ENCODE assay signal across 10 cellular contexts in the genomic region with DNA sequence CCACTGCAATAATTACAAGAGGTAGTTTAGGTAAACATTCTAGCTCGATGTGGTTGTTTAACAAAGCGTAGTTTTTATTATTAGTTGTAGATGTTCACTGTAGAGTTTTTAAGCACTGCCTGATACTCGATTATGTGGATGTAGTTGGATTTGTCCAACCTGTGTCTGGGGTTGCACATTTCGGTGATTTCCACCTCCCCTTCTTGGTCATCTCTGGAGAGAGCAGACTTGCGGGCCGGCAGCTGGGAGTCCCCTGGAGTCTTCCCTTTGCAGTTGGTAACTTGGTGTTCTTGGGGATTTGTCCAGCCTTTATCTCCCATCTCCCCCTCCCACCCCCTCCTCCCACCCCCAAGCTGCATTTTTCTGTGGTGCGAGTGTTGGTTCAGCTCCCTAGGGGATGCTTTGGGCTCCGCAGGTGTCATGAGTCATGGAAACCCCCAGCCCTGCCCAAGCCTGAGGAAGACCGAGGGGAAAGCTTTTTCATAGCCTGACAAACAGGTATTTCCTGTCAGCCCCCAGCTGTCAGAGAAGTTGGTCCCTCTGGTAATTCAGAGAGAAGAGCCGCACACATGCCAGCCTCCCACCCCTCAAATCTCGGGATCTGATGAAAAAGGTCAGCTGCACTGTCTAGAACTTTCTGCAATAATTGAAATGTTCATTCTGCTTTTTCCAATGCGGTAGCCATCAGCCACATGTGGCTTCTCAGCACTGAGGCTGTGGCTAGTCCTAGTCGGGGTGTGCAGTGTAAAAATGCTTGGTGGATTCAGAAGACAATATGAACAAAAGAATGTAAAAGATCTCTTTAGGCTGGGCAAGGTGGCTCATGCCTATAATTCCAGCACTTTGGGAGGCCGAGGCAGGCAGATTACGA. TPM values are rescaled to one million over a fixed set of nuclear protein-coding genes. Genes with fewer than 3 reads are reported as not detected.
DNase-seq lines count a peak whose midpoint lies in the region; ATAC-seq and TF ChIP-seq lines count a peak whose summit lies in the region.
"Had no signal": no experiment of that assay in that cellular context is flagged by ENCODE, and none has a peak within 500 bp of the region (broad histone marks: within the 10 kb centered on the region; RNA-seq: fewer than 3 reads in every experiment).

No MANE protein-coding gene starts in this region.

- DNase-seq in NCI-H748 treated with DMSO at 0.1 percent for 48 hours (lab: John Stamatoyannopoulos, UW): peak; percentile 25
- DNase-seq in AG08395 (ENCODE audit: low spot score): no peak
- DNase-seq in NCI-H446 (lab: John Stamatoyannopoulos, UW): no peak
- DNase-seq in spleen: no peak
- DNase-seq in naive thymus-derived CD4-positive, alpha-beta T cell: no peak

- TF ChIP-seq POLR2A in spleen (IDR thresholded peaks at IDR 0.05): no peak

- no peak overlapping the region for H3K4me3 ChIP-seq in mesodermal cell (ENCODE audit: extremely low read depth, insufficient read depth, low read length, poor library complexity, severe bottlenecking)
- H3K4me3 ChIP-seq in spleen: no peak overlapping the region
- H3K4me3 ChIP-seq in naive thymus-derived CD4-positive, alpha-beta T cell (ENCODE audit: low read length): no peak overlapping the region
- H3K4me3 ChIP-seq: SK-N-MC, thoracic aorta had no signal

- no peaks in the 10 kb centered on the region for H3K27me3 Mint-ChIP-seq in naive thymus-derived CD4-positive, alpha-beta T cell

- H3K4me3 Mint-ChIP-seq in naive thymus-derived CD4-positive, alpha-beta T cell: no peak overlapping the region

- ATAC-seq in GM18870 (IDR thresholded peaks at IDR 0.05; ENCODE audit: unreplicated experiment) (peak; percentile 49), HG02642 (IDR thresholded peaks at IDR 0.05; ENCODE audit: poor library complexity, unreplicated experiment) (peak; percentile 73)
- ATAC-seq in naive thymus-derived CD4-positive, alpha-beta T cell: no peak

- H3K27ac Mint-ChIP-seq in naive thymus-derived CD4-positive, alpha-beta T cell: peak overlapping the region in 1 of 9 donors; percentile 52

- peaks cover 0 to 61% (median 8%) of the 10 kb centered on the region in 7 donors for H3K4me1 Mint-ChIP-seq in naive thymus-derived CD4-positive, alpha-beta T cell

- peaks cover 0 to 2% (median 0%) of the 10 kb centered on the region in 11 donors for H3K9me3 Mint-ChIP-seq in naive thymus-derived CD4-positive, alpha-beta T cell

- POLR2A ChIA-PET in naive thymus-derived CD4-positive, alpha-beta T cell (lab: Charles Lee): no interaction called here

- TF ChIP-seq CTCF in spleen (IDR thresholded peaks at IDR 0.05 in 8 of 11, conservative IDR thresholded peaks at IDR 0.05 in 3 of 11): no peak

- peaks cover 28% of the 10 kb centered on the region for H3K4me1 ChIP-seq in mesodermal cell (ENCODE audit: control insufficient read depth, insufficient read depth, low read length, poor library complexity, severe bottlenecking)
- H3K4me1 ChIP-seq in spleen: peaks cover 0 to 62% (median 23%) of the 10 kb centered on the region in 6 donors
- no peaks in the 10 kb centered on the region for H3K4me1 ChIP-seq in naive thymus-derived CD4-positive, alpha-beta T cell (ENCODE audit: control insufficient read depth in 2 of 2, insufficient read depth in 2 of 2, low read length in 2 of 2)

- intact Hi-C loops in spleen (cut with DNase I; ENCODE audit: low total_unique reads): no loop called here
- intact Hi-C loops in naive thymus-derived CD4-positive, alpha-beta T cell (cut with micrococcal nuclease): no loop called here

- peaks cover 12% of the 10 kb centered on the region for H3K36me3 ChIP-seq in mesodermal cell (ENCODE audit: control insufficient read depth, insufficient read depth, low read length)
- H3K36me3 ChIP-seq in spleen: peaks cover 0 to 3% (median 0%) of the 10 kb centered on the region in 6 donors
- no peaks in the 10 kb centered on the region for H3K36me3 ChIP-seq in naive thymus-derived CD4-positive, alpha-beta T cell (ENCODE audit: control insufficient read depth in 2 of 3, insufficient read depth in 3 of 3, low read length in 3 of 3)
- H3K36me3 ChIP-seq: thoracic aorta had no signal

- WGBS in mesodermal cell (ENCODE audit: insufficient coverage in 2 of 2), 2 experiments: 56 to 60% methylated on average over 8 to 12 of the region's 15 CpGs
- 56 to 75% (median 70%) methylated on average over 15 of the region's 15 CpGs for WGBS in spleen, 5 donors

- CTCF ChIA-PET in naive thymus-derived CD4-positive, alpha-beta T cell (lab: Charles Lee): no interaction called here

- H3K27ac ChIP-seq in mesodermal cell (ENCODE audit: low read depth, low read length, severe bottlenecking) (peak overlapping the region; percentile 30), spleen (no peak overlapping the region)
- no peak overlapping the region for H3K27ac ChIP-seq in naive thymus-derived CD4-positive, alpha-beta T cell (ENCODE audit: low read depth, low read length)
- H3K27ac ChIP-seq: SK-N-MC, thoracic aorta had no signal

- H3K36me3 Mint-ChIP-seq in naive thymus-derived CD4-positive, alpha-beta T cell: peaks cover 0 to 15% (median 8%) of the 10 kb centered on the region in 5 donors

- H3K9me3 ChIP-seq in mesodermal cell (ENCODE audit: control insufficient read depth, low read length): peaks cover 7% of the 10 kb centered on the region
- H3K9me3 ChIP-seq in spleen: peaks cover 0 to 9% (median 4%) of the 10 kb centered on the region in 8 donors
- H3K9me3 ChIP-seq in naive thymus-derived CD4-positive, alpha-beta T cell (ENCODE audit: control insufficient read depth in 2 of 3, low read length in 3 of 3): no peaks in the 10 kb centered on the region
- H3K9me3 ChIP-seq: thoracic aorta had no signal

- H3K27me3 ChIP-seq in spleen (replicated peaks in 1 of 7): no peaks in the 10 kb centered on the region
- H3K27me3 ChIP-seq in naive thymus-derived CD4-positive, alpha-beta T cell (ENCODE audit: control insufficient read depth in 2 of 2, insufficient read depth in 2 of 2, low read length in 2 of 2): no peaks in the 10 kb centered on the region

RNA-seq across cellular contexts. Expression of a gene that starts 50.3 kb away (rescaled TPM):
- 37.3 TPM for polyA plus RNA-seq in mesodermal cell (2013, experiment 1 of 2)
- polyA plus RNA-seq in mesodermal cell (2013, experiment 2 of 2): 34.7 TPM
- 100 to 1,000 TPM in 1 of 7 donors, 10 to 100 TPM in 6; 35.2 to 100 (median 58.7) TPM for total RNA-seq in spleen
- polyA plus RNA-seq in spleen: 10 to 100 TPM in 2 of 3 donors, 1 to 10 TPM in 1; 6.4 to 24.0 (median 12.0) TPM
- total RNA-seq in naive thymus-derived CD4-positive, alpha-beta T cell: 10 to 100 TPM; 22.5 to 96.4 (median 27.8) TPM
- polyA plus RNA-seq in naive thymus-derived CD4-positive, alpha-beta T cell: 1 to 10 TPM in 1 of 2 donors, under 1 TPM in 1; 0.52 to 1.8 TPM
